Comparison of ENCODE assay signal across 10 cellular contexts in genomic region chr7:128939075-128939860, GRCh38. TPM values are rescaled to one million over a fixed set of nuclear protein-coding genes. Genes with fewer than 3 reads are reported as not detected.
A peak's percentile ranks its signal among the peaks of the same experiment; 100 is the strongest.
DNase-seq lines count a peak whose midpoint lies in the region; ATAC-seq and TF ChIP-seq lines count a peak whose summit lies in the region.
"Had no signal": no experiment of that assay in that cellular context is flagged by ENCODE, and none has a peak within 500 bp of the region (broad histone marks: within the 10 kb centered on the region; RNA-seq: fewer than 3 reads in every experiment).

No MANE protein-coding gene starts in this region.

- peaks cover 14% of the 10 kb centered on the region for H3K27me3 Mint-ChIP-seq in stimulated activated naive CD8-positive, alpha-beta T cell treated with anti-CD3 and anti-CD28 coated beads, Interleukin-15, Interleukin-2, amounts not matched to agents 100 ng/mL and 50 ng/mL, for 24 hours

- ATAC-seq in GM19463 (IDR thresholded peaks at IDR 0.05; ENCODE audit: unreplicated experiment) = peak; percentile 18
- no peak for ATAC-seq in left lobe of liver

- H3K4me3 Mint-ChIP-seq in stimulated activated naive CD8-positive, alpha-beta T cell treated with anti-CD3 and anti-CD28 coated beads, Interleukin-15, Interleukin-2, amounts not matched to agents 100 ng/mL and 50 ng/mL, for 24 hours = peak overlapping the region; percentile 61

- H3K27ac Mint-ChIP-seq in stimulated activated naive CD8-positive, alpha-beta T cell treated with anti-CD3 and anti-CD28 coated beads, Interleukin-15, Interleukin-2, amounts not matched to agents 100 ng/mL and 50 ng/mL, for 24 hours = no peak overlapping the region

- H3K36me3 Mint-ChIP-seq in stimulated activated naive CD8-positive, alpha-beta T cell treated with anti-CD3 and anti-CD28 coated beads, Interleukin-15, Interleukin-2, amounts not matched to agents 100 ng/mL and 50 ng/mL, for 24 hours (ENCODE audit: low read depth) = no peaks in the 10 kb centered on the region

- peaks cover 30% of the 10 kb centered on the region for H3K4me1 Mint-ChIP-seq in stimulated activated naive CD8-positive, alpha-beta T cell treated with anti-CD3 and anti-CD28 coated beads, Interleukin-15, Interleukin-2, amounts not matched to agents 100 ng/mL and 50 ng/mL, for 24 hours (ENCODE audit: low read depth)

- no peak overlapping the region for H3K4me3 ChIP-seq in NB4 (ENCODE audit: low read depth, low read length)

- DNase-seq in NB4 (ENCODE audit: low read depth) (peak; percentile 55), globus pallidus (ENCODE audit: low spot score) (peak; percentile 36), 8988T (no peak), left lobe of liver (ENCODE audit: low spot score) (no peak), NOMO-1 treated with DMSO at 0.1 percent for 48 hours (lab: John Stamatoyannopoulos, UW; ENCODE audit: unreplicated experiment) (no peak)
- DNase-seq: ovary had no signal

- H3K9me3 Mint-ChIP-seq in stimulated activated naive CD8-positive, alpha-beta T cell treated with anti-CD3 and anti-CD28 coated beads, Interleukin-15, Interleukin-2, amounts not matched to agents 100 ng/mL and 50 ng/mL, for 24 hours = no peaks in the 10 kb centered on the region

- no peak for TF ChIP-seq CTCF in NB4 (IDR thresholded peaks at IDR 0.05; ENCODE audit: low read depth, low read length)

- TF ChIP-seq POLR2A in NB4 (IDR thresholded peaks at IDR 0.05; ENCODE audit: extremely low read depth, insufficient read length) = no peak

RNA-seq across cellular contexts. Expression of gene IRF5, which starts 1.5 kb away (rescaled TPM):
- total RNA-seq in left lobe of liver = 5.0 TPM

RNA-seq across cellular contexts. Expression of gene KCP, which starts 28.8 kb away (rescaled TPM):
- 0.15 TPM for total RNA-seq in left lobe of liver
- total RNA-seq: dermis microvascular lymphatic vessel endothelial cell, SJSA1 had no signal

Comparison
In these comparisons a context has a peak if more than half of its experiments do, and no peak if none do; other contexts are left out.
1. DNase-seq: peak in NB4 (single experiment) and globus pallidus (single experiment); none in 8988T (single experiment), left lobe of liver (single experiment) and NOMO-1 treated with DMSO at 0.1 percent for 48 hours (single experiment).